10 cellular contexts compared by ENCODE assay signal in the genomic region with DNA sequence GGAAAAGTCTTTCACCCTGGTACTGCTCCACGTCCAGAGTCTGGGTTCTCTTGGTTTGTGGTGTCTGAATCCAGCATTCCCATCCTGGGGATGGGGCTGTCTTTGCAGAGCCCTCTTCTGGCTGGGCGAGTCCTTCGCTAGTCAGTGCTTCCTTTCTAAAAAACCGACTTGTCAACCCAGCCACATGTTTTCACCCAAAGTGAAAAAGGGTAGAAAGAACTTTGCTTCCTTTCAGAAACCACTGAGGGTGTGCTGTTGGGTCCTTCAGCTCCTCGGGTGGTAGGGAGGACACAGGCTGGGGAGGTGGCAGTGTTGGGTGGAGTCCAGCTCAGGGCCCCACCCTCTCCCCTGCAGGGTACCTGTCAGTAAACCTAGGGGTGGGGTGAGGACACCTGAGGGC. TPM values are rescaled to one million over a fixed set of nuclear protein-coding genes. Genes with fewer than 3 reads are reported as not detected.
DNase-seq lines count a peak whose midpoint lies in the region; ATAC-seq and TF ChIP-seq lines count a peak whose summit lies in the region.
"Not testable (repeated sequence)": the region's sequence is repeated elsewhere in the genome, so short reads cannot be mapped to it uniquely, and the experiment has no call there.
"Had no signal": no experiment of that assay in that cellular context is flagged by ENCODE, and none has a peak within 500 bp of the region (broad histone marks: within the 10 kb centered on the region; RNA-seq: fewer than 3 reads in every experiment).

No MANE protein-coding gene starts in this region.

- not testable (repeated sequence) for DNase-seq in GM06990 (ENCODE audit: extremely low read depth, insufficient read length); activated naive CD8-positive, alpha-beta T cell treated with anti-CD3 and anti-CD28 coated beads, Interleukin-2, amount 10 ng/mL, durations not matched to agents 7 days and 5 days; left colon
- DNase-seq in stimulated activated naive CD8-positive, alpha-beta T cell treated with anti-CD3 and anti-CD28 coated beads, Interleukin-15, amount 100 ng/mL, for 72 hours = peak in 1 of 2 donors; percentile 30

- not testable (repeated sequence) for H3K4me3 Mint-ChIP-seq in T-helper 1 cell treated with Interleukin-12 subunit alpha and Interleukin-12 subunit beta and Interleukin-4 antibody, amounts not matched to agents 30 μg/mL and 1 μg/mL, for 36 hours
- peak overlapping the region; percentile 40 for H3K4me3 Mint-ChIP-seq in activated naive CD8-positive, alpha-beta T cell treated with anti-CD3 and anti-CD28 coated beads, Interleukin-2, amount 10 ng/mL, durations not matched to agents 7 days and 5 days
- H3K4me3 Mint-ChIP-seq in stimulated activated naive CD8-positive, alpha-beta T cell treated with anti-CD3 and anti-CD28 coated beads, Interleukin-15, amount 100 ng/mL, for 72 hours = peak overlapping the region; percentile 35 to 72

- H3K4me1 Mint-ChIP-seq in T-helper 1 cell treated with Interleukin-12 subunit alpha and Interleukin-12 subunit beta and Interleukin-4 antibody, amounts not matched to agents 30 μg/mL and 1 μg/mL, for 36 hours (ENCODE audit: low read depth) = peaks cover 22% of the 10 kb centered on the region
- peaks cover 20% of the 10 kb centered on the region for H3K4me1 Mint-ChIP-seq in activated naive CD8-positive, alpha-beta T cell treated with anti-CD3 and anti-CD28 coated beads, Interleukin-2, amount 10 ng/mL, durations not matched to agents 7 days and 5 days
- peaks cover 33% of the 10 kb centered on the region for H3K4me1 Mint-ChIP-seq in stimulated activated naive CD8-positive, alpha-beta T cell treated with anti-CD3 and anti-CD28 coated beads, Interleukin-15, amount 100 ng/mL, for 72 hours

- peak overlapping the region; percentile 87 for H3K27ac Mint-ChIP-seq in T-helper 1 cell treated with Interleukin-12 subunit alpha and Interleukin-12 subunit beta and Interleukin-4 antibody, amounts not matched to agents 30 μg/mL and 1 μg/mL, for 36 hours
- H3K27ac Mint-ChIP-seq in activated naive CD8-positive, alpha-beta T cell treated with anti-CD3 and anti-CD28 coated beads, Interleukin-2, amount 10 ng/mL, durations not matched to agents 7 days and 5 days = peak overlapping the region; percentile 84
- peak overlapping the region; percentile 87 to 92 for H3K27ac Mint-ChIP-seq in stimulated activated naive CD8-positive, alpha-beta T cell treated with anti-CD3 and anti-CD28 coated beads, Interleukin-15, amount 100 ng/mL, for 72 hours

- not testable (repeated sequence) for H3K36me3 ChIP-seq in GM06990 (ENCODE audit: control insufficient read depth, insufficient read depth, low read length)

- H3K27me3 Mint-ChIP-seq in T-helper 1 cell treated with Interleukin-12 subunit alpha and Interleukin-12 subunit beta and Interleukin-4 antibody, amounts not matched to agents 30 μg/mL and 1 μg/mL, for 36 hours (ENCODE audit: low read depth); activated naive CD8-positive, alpha-beta T cell treated with anti-CD3 and anti-CD28 coated beads, Interleukin-2, amount 10 ng/mL, durations not matched to agents 7 days and 5 days; stimulated activated naive CD8-positive, alpha-beta T cell treated with anti-CD3 and anti-CD28 coated beads, Interleukin-15, amount 100 ng/mL, for 72 hours: not testable (repeated sequence)

- intact Hi-C loops in left colon (cut with DNase I, micrococcal nuclease) = not testable (repeated sequence)

- not testable (repeated sequence) for H3K4me3 ChIP-seq in GM06990 (replicated peaks; ENCODE audit: low read depth, low read length)

- TF ChIP-seq CTCF in GM06990 (IDR thresholded peaks at IDR 0.05; ENCODE audit: insufficient read depth, low read length, poor library complexity, severe bottlenecking) = peak; percentile 9

- POLR2A ChIA-PET in activated naive CD8-positive, alpha-beta T cell treated with anti-CD3 and anti-CD28 coated beads, Interleukin-2, amount 10 ng/mL, durations not matched to agents 7 days and 5 days (lab: Charles Lee) = interaction anchor here (0.7 to 1.1 kb wide), 4 partner anchors 14 to 15 kb away, joined by 3 to 6 read pairs (median 3); a partner anchor contains a TSS

- not testable (repeated sequence) for H3K36me3 Mint-ChIP-seq in T-helper 1 cell treated with Interleukin-12 subunit alpha and Interleukin-12 subunit beta and Interleukin-4 antibody, amounts not matched to agents 30 μg/mL and 1 μg/mL, for 36 hours (ENCODE audit: low read depth); activated naive CD8-positive, alpha-beta T cell treated with anti-CD3 and anti-CD28 coated beads, Interleukin-2, amount 10 ng/mL, durations not matched to agents 7 days and 5 days

- peak; percentile 44 for ATAC-seq in GM21367 (IDR thresholded peaks at IDR 0.05; ENCODE audit: unreplicated experiment)
- peak; percentile 33 for ATAC-seq in HG02938 (IDR thresholded peaks at IDR 0.05; ENCODE audit: unreplicated experiment)
- peak; percentile 46 for ATAC-seq in HG03571 (IDR thresholded peaks at IDR 0.05; ENCODE audit: unreplicated experiment)
- peak; percentile 60 for ATAC-seq in activated naive CD8-positive, alpha-beta T cell treated with anti-CD3 and anti-CD28 coated beads, Interleukin-2, amount 10 ng/mL, durations not matched to agents 7 days and 5 days (ENCODE audit: low read depth)
- ATAC-seq in left colon = peak; percentile 33
- ATAC-seq in stimulated activated naive CD8-positive, alpha-beta T cell treated with anti-CD3 and anti-CD28 coated beads, Interleukin-15, amount 100 ng/mL, for 72 hours = peak; percentile 70

- H3K9me3 Mint-ChIP-seq in T-helper 1 cell treated with Interleukin-12 subunit alpha and Interleukin-12 subunit beta and Interleukin-4 antibody, amounts not matched to agents 30 μg/mL and 1 μg/mL, for 36 hours; activated naive CD8-positive, alpha-beta T cell treated with anti-CD3 and anti-CD28 coated beads, Interleukin-2, amount 10 ng/mL, durations not matched to agents 7 days and 5 days; stimulated activated naive CD8-positive, alpha-beta T cell treated with anti-CD3 and anti-CD28 coated beads, Interleukin-15, amount 100 ng/mL, for 72 hours: not testable (repeated sequence)

- not testable (repeated sequence) for H3K27me3 ChIP-seq in GM06990 (replicated peaks; ENCODE audit: control insufficient read depth, insufficient read depth, low read length)

RNA-seq across cellular contexts. Expression of a gene that starts 14.9 kb away (rescaled TPM):
- total RNA-seq in activated naive CD8-positive, alpha-beta T cell treated with anti-CD3 and anti-CD28 coated beads, Interleukin-2, amount 10 ng/mL, durations not matched to agents 7 days and 5 days = 10 to 100 TPM; 25.7 to 30.1 TPM
- total RNA-seq in left colon = 10 to 100 TPM; 37.2 to 37.8 TPM

RNA-seq across cellular contexts. Expression of a gene that starts 20.8 kb away (rescaled TPM):
- total RNA-seq in activated naive CD8-positive, alpha-beta T cell treated with anti-CD3 and anti-CD28 coated beads, Interleukin-2, amount 10 ng/mL, durations not matched to agents 7 days and 5 days = 100 to 1,000 TPM; 108 to 109 TPM
- total RNA-seq in left colon = 10 to 100 TPM; 28.8 to 58.5 TPM

RNA-seq across cellular contexts. Expression of a gene that starts 23.8 kb away (rescaled TPM):
- not detected for total RNA-seq in activated naive CD8-positive, alpha-beta T cell treated with anti-CD3 and anti-CD28 coated beads, Interleukin-2, amount 10 ng/mL, durations not matched to agents 7 days and 5 days
- total RNA-seq in left colon = not detected
- total RNA-seq: G401, mucosa of gallbladder had no signal
